In the genomic region with DNA sequence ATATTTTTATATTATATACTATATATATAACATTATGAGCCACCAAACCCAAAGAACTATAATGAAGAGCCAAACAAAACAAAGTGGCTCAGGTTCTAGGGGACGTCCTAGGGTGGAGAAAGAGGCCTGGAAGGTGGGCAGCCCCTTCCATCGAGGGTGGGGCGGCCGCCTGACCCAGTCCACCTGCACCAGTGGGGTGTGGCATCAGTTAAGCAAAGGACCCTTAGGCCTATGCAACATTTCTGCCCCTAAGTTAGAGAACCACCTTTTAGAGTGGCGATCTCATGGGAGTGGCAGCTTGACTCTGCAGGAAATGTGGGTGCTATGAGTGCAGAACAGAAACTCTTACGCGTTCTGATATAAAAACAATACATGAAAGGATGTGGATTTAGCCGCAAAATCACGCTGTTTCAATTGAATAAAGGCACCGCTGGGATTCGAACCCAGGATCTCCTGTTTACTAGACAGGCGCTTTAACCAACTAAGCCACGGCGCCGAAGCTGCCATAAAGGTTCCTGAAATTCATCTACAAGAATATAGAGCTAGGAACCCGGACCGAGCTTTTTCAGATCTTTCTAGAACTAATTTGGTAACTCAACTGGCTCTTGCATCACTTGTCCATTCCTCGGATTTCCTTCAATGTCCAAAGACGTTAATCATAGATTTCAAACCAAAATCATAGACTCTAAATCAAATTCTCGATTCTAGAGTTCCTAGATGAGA, we compare ENCODE assay signal across 8 cellular contexts. TPM values are rescaled to one million over a fixed set of nuclear protein-coding genes. Genes with fewer than 3 reads are reported as not detected.
DNase-seq lines count a peak whose midpoint lies in the region; ATAC-seq and TF ChIP-seq lines count a peak whose summit lies in the region.

No MANE protein-coding gene starts in this region.

- H3K4me3 Mint-ChIP-seq in IgD-negative memory B cell: peak overlapping the region; percentile 72 to 91 (median 86)

- TF ChIP-seq POLR2A in breast epithelium (IDR thresholded peaks at IDR 0.05): no peak

- ATAC-seq in left lung: no peak
- no peak for ATAC-seq in HG02642 (IDR thresholded peaks at IDR 0.05; ENCODE audit: poor library complexity, unreplicated experiment)
- no peak for ATAC-seq in HG03280 (IDR thresholded peaks at IDR 0.05; ENCODE audit: unreplicated experiment)

- DNase-seq in AG10803 (ENCODE audit: low read depth) (peak; percentile 82), T-helper 9 cell (peak; percentile 50), breast epithelium (ENCODE audit: low spot score in 2 of 2) (no peak), left lung (peak in 1 of 2 donors; percentile 52)
- peak in 2 of 3 donors; percentile 35 to 48 for DNase-seq in stimulated activated CD4-positive, alpha-beta T cell treated with anti-CD3 and anti-CD28 coated beads, TNF-alpha, amount 100 ng/mL, for 1 hour (ENCODE audit: low read depth in 3 of 3, low spot score in 1 of 3)

- H3K9me3 ChIP-seq in breast epithelium: no peaks in the 10 kb centered on the region
- no peaks in the 10 kb centered on the region for H3K9me3 ChIP-seq in left lung

- H3K4me1 Mint-ChIP-seq in IgD-negative memory B cell: peaks cover 34 to 43% (median 36%) of the 10 kb centered on the region in 3 donors

- H3K36me3 ChIP-seq in breast epithelium (no peaks in the 10 kb centered on the region), left lung (peaks cover 0 to 39% of the 10 kb centered on the region in 2 donors)

- intact Hi-C loops in breast epithelium (cut with DNase I; ENCODE audit: low total_unique reads) (no loop called here), left lung (cut with DNase I) (no loop called here)

- peak overlapping the region; percentile 92 to 98 (median 96) for H3K27ac Mint-ChIP-seq in IgD-negative memory B cell

- H3K4me3 ChIP-seq in AG10803 (ENCODE audit: low read length): peak overlapping the region; percentile 56
- H3K4me3 ChIP-seq in breast epithelium: peak overlapping the region in 2 of 3 donors; percentile 16 to 42
- H3K4me3 ChIP-seq in left lung: no peak overlapping the region

- H3K27me3 Mint-ChIP-seq in IgD-negative memory B cell: no peaks in the 10 kb centered on the region

- TF ChIP-seq CTCF in AG10803 (conservative IDR thresholded peaks at IDR 0.05; ENCODE audit: low read length) (no peak), breast epithelium (IDR thresholded peaks at IDR 0.05) (no peak), left lung (IDR thresholded peaks at IDR 0.05) (no peak)

- no peaks in the 10 kb centered on the region for H3K4me1 ChIP-seq in breast epithelium
- H3K4me1 ChIP-seq in left lung: peaks cover 14 to 20% of the 10 kb centered on the region in 2 donors

- peaks cover 0 to 3% (median 0%) of the 10 kb centered on the region in 3 donors for H3K9me3 Mint-ChIP-seq in IgD-negative memory B cell

- peak overlapping the region; percentile 44 to 65 for H3K27ac ChIP-seq in breast epithelium
- peak overlapping the region; percentile 57 to 87 for H3K27ac ChIP-seq in left lung

- peaks cover 4% of the 10 kb centered on the region for H3K36me3 Mint-ChIP-seq in IgD-negative memory B cell

- H3K27me3 ChIP-seq in breast epithelium (no peaks in the 10 kb centered on the region), left lung (no peaks in the 10 kb centered on the region)

RNA-seq across cellular contexts. Expression of gene AURKB, which starts 15.6 kb away (rescaled TPM):
- polyA plus RNA-seq in IgD-negative memory B cell: 0.34 TPM
- total RNA-seq in breast epithelium (1 to 10 TPM in 2 of 3 donors, under 1 TPM in 1; 0.44 to 3.8 (median 1.6) TPM), left lung (10 to 100 TPM in 1 of 2 donors, 1 to 10 TPM in 1; 2.7 to 10.2 TPM)

RNA-seq across cellular contexts. Expression of gene CTC1, which starts 21.9 kb away (rescaled TPM):
- polyA plus RNA-seq in IgD-negative memory B cell: 35.1 TPM
- total RNA-seq in breast epithelium (10 to 100 TPM; 12.8 to 35.7 (median 32.1) TPM), left lung (10 to 100 TPM; 49.1 to 53.1 TPM)

RNA-seq across cellular contexts. Expression of gene PFAS, which starts 23.1 kb away (rescaled TPM):
- 15.5 TPM for polyA plus RNA-seq in IgD-negative memory B cell
- total RNA-seq in breast epithelium (10 to 100 TPM; 10.2 to 23.6 (median 18.7) TPM), left lung (10 to 100 TPM; 25.9 to 51.0 TPM)

RNA-seq across cellular contexts. Expression of gene BORCS6, which starts 36.0 kb away (rescaled TPM):
- polyA plus RNA-seq in IgD-negative memory B cell: 30.0 TPM
- total RNA-seq in breast epithelium (10 to 100 TPM in 2 of 3 donors, 1 to 10 TPM in 1; 8.5 to 11.5 (median 10.8) TPM), left lung (10 to 100 TPM in 1 of 2 donors, 1 to 10 TPM in 1; 8.8 to 10.6 TPM)

RNA-seq across cellular contexts. Expression of gene TMEM107, which starts 49.8 kb away (rescaled TPM):
- 35.2 TPM for polyA plus RNA-seq in IgD-negative memory B cell
- 10 to 100 TPM; 15.7 to 83.1 (median 41.0) TPM for total RNA-seq in breast epithelium
- total RNA-seq in left lung: 10 to 100 TPM; 15.0 to 15.9 TPM

Comparison
In these comparisons a context has a peak if more than half of its experiments do, and no peak if none do; other contexts are left out.
1. DNase-seq: peak in AG10803 (single experiment), T-helper 9 cell (single experiment) and stimulated activated CD4-positive, alpha-beta T cell treated with anti-CD3 and anti-CD28 coated beads, TNF-alpha, amount 100 ng/mL, for 1 hour (2 of 3); none in breast epithelium (0 of 2).
2. H3K4me3 ChIP-seq: peak in AG10803 (single experiment) and breast epithelium (2 of 3); none in left lung (0 of 2).